Comparison of ENCODE assay signal across 1 cellular context in the genomic region with DNA sequence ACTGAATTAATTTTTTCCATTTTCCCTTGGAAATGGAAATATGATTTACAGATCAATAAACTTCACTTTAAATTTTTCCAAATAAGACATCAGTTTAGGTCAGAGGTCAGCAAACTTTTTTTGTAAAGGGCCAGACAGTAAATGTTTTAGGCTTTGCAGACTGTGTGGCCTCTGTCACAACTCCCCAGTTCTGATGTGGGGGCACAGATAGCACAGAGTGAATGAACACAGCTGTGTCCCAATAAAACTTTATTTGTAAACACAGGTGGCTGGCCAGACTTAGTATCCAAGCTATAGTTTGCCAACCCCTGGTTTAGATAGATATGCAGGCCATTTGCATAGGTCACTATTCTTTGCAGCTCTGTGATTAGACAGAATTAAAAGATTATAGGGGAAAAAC.
TF ChIP-seq lines count a peak whose summit lies in the region.

No MANE protein-coding gene starts in this region.

TF ChIP-seq in GM23338, 12 proteins besides CTCF, POLR2A, EP300 and RAD21 (continued from another document):
- TF ChIP-seq ZNF462 (CRISPR knock-in tag; IDR thresholded peaks at IDR 0.05) (no peak), ZNF114 (CRISPR knock-in tag; IDR thresholded peaks at IDR 0.05) (no peak), STAT1 (IDR thresholded peaks at IDR 0.05; ENCODE audit: unreplicated experiment) (no peak), JUNB (IDR thresholded peaks at IDR 0.05; ENCODE audit: unreplicated experiment) (no peak), CREB1 (CRISPR knock-in tag; IDR thresholded peaks at IDR 0.05; ENCODE audit: low read depth) (no peak), EZH2 (IDR thresholded peaks at IDR 0.05; ENCODE audit: low read depth, unreplicated experiment) (no peak)
